In genomic region chr7:112202819-112203218, GRCh38 we compare ENCODE assay signal across 12 cellular contexts. TPM values are rescaled to one million over a fixed set of nuclear protein-coding genes. Genes with fewer than 3 reads are reported as not detected.
DNase-seq lines count a peak whose midpoint lies in the region; ATAC-seq and TF ChIP-seq lines count a peak whose summit lies in the region.
"Had no signal": no experiment of that assay in that cellular context is flagged by ENCODE, and none has a peak within 500 bp of the region (broad histone marks: within the 10 kb centered on the region; RNA-seq: fewer than 3 reads in every experiment).

No MANE protein-coding gene starts in this region.

- H3K4me1 ChIP-seq in left ventricle myocardium inferior = peaks cover 85% of the 10 kb centered on the region
- H3K4me1 ChIP-seq in thyroid gland = peaks cover 6 to 12% of the 10 kb centered on the region in 2 donors

- H3K27me3 Mint-ChIP-seq in activated naive CD4-positive, alpha-beta T cell treated with anti-CD3 and anti-CD28 coated beads, Interleukin-2, amount 10 ng/mL, durations not matched to agents 7 days and 5 days = peaks cover 47% of the 10 kb centered on the region
- no peaks in the 10 kb centered on the region for H3K27me3 Mint-ChIP-seq in mesothelial cell of epicardium (ENCODE audit: low read depth)

- H3K27ac Mint-ChIP-seq in activated naive CD4-positive, alpha-beta T cell treated with anti-CD3 and anti-CD28 coated beads, Interleukin-2, amount 10 ng/mL, durations not matched to agents 7 days and 5 days = no peak overlapping the region
- H3K27ac Mint-ChIP-seq in mesothelial cell of epicardium = no peak overlapping the region
- H3K27ac Mint-ChIP-seq: activated naive CD4-positive, alpha-beta T cell treated with anti-CD3 and anti-CD28 coated beads, Interleukin-2, amount 50 U/mL, for 72 hours had no signal

- TF ChIP-seq CTCF in left ventricle myocardium inferior (IDR thresholded peaks at IDR 0.05; ENCODE audit: borderline replicate concordance) = no peak
- TF ChIP-seq CTCF in thyroid gland (IDR thresholded peaks at IDR 0.05) = no peak
- TF ChIP-seq CTCF in mesothelial cell of epicardium (IDR thresholded peaks at IDR 0.05; ENCODE audit: unreplicated experiment) = no peak

- H3K27me3 ChIP-seq in left ventricle myocardium inferior (ENCODE audit: low read depth) (no peaks in the 10 kb centered on the region), thyroid gland (no peaks in the 10 kb centered on the region)

- TF ChIP-seq POLR2A in thyroid gland (IDR thresholded peaks at IDR 0.05) = no peak

- no peaks in the 10 kb centered on the region for H3K9me3 Mint-ChIP-seq in activated naive CD4-positive, alpha-beta T cell treated with anti-CD3 and anti-CD28 coated beads, Interleukin-2, amount 10 ng/mL, durations not matched to agents 7 days and 5 days
- H3K9me3 Mint-ChIP-seq in mesothelial cell of epicardium = no peaks in the 10 kb centered on the region
- H3K9me3 Mint-ChIP-seq: activated naive CD4-positive, alpha-beta T cell treated with anti-CD3 and anti-CD28 coated beads, Interleukin-2, amount 50 U/mL, for 72 hours had no signal

- no peak overlapping the region for H3K4me3 Mint-ChIP-seq in activated naive CD4-positive, alpha-beta T cell treated with anti-CD3 and anti-CD28 coated beads, Interleukin-2, amount 10 ng/mL, durations not matched to agents 7 days and 5 days
- no peak overlapping the region for H3K4me3 Mint-ChIP-seq in mesothelial cell of epicardium

- H3K9me3 ChIP-seq in left ventricle myocardium inferior (replicated peaks) (no peaks in the 10 kb centered on the region), thyroid gland (no peaks in the 10 kb centered on the region)
- H3K9me3 ChIP-seq: HAP-1 had no signal

- 16 to 29% methylated on average over 2 of the region's 2 CpGs for WGBS in thyroid gland, 2 donors

- intact Hi-C loops in left ventricle myocardium inferior (cut with micrococcal nuclease) = no loop called here
- intact Hi-C loops in thyroid gland (cut with DNase I) = loop anchor here (10.0 kb wide), 2 partner anchors 182 to 252 kb away; partner anchors contain the start of gene IFRD1

- no peak overlapping the region for H3K4me3 ChIP-seq in left ventricle myocardium inferior
- H3K4me3 ChIP-seq in thyroid gland (replicated peaks in 1 of 3) = no peak overlapping the region
- H3K4me3 ChIP-seq: HAP-1 had no signal

- H3K36me3 ChIP-seq in left ventricle myocardium inferior (no peaks in the 10 kb centered on the region), thyroid gland (no peaks in the 10 kb centered on the region)

- ATAC-seq in GM18519 (IDR thresholded peaks at IDR 0.05; ENCODE audit: low FRiP score, unreplicated experiment) = no peak
- ATAC-seq: activated naive CD4-positive, alpha-beta T cell treated with anti-CD3 and anti-CD28 coated beads, Interleukin-2, amount 50 U/mL, for 72 hours; Panc1 had no signal

- peaks cover 37% of the 10 kb centered on the region for H3K4me1 Mint-ChIP-seq in activated naive CD4-positive, alpha-beta T cell treated with anti-CD3 and anti-CD28 coated beads, Interleukin-2, amount 10 ng/mL, durations not matched to agents 7 days and 5 days
- peaks cover 33% of the 10 kb centered on the region for H3K4me1 Mint-ChIP-seq in mesothelial cell of epicardium

- H3K27ac ChIP-seq in left ventricle myocardium inferior (replicated peaks) (peak overlapping the region; percentile 2), thyroid gland (no peak overlapping the region)

- CTCF ChIA-PET in activated naive CD4-positive, alpha-beta T cell treated with anti-CD3 and anti-CD28 coated beads, Interleukin-2, amount 10 ng/mL, durations not matched to agents 7 days and 5 days (lab: Charles Lee) = no interaction called here

- no peaks in the 10 kb centered on the region for H3K36me3 Mint-ChIP-seq in activated naive CD4-positive, alpha-beta T cell treated with anti-CD3 and anti-CD28 coated beads, Interleukin-2, amount 10 ng/mL, durations not matched to agents 7 days and 5 days
- no peaks in the 10 kb centered on the region for H3K36me3 Mint-ChIP-seq in mesothelial cell of epicardium

- peak; percentile 26 for DNase-seq in activated naive CD4-positive, alpha-beta T cell treated with anti-CD3 and anti-CD28 coated beads, Interleukin-2, amount 50 U/mL, for 16 hours
- no peak for DNase-seq in activated naive CD4-positive, alpha-beta T cell treated with anti-CD3 and anti-CD28 coated beads, Interleukin-2, amount 10 ng/mL, durations not matched to agents 7 days and 5 days
- DNase-seq in RPMI8226 (peak; percentile 80), left ventricle myocardium inferior (no peak), thyroid gland (peak; percentile 42 to 57), mesothelial cell of epicardium (ENCODE audit: low spot score in 2 of 2, unreplicated experiment in 2 of 2) (no peak), NCI-H1930 (lab: John Stamatoyannopoulos, UW) (no peak)
- DNase-seq: EL had no signal

RNA-seq across cellular contexts. Expression of gene DOCK4, which starts 3.4 kb away (rescaled TPM):
- total RNA-seq in left ventricle myocardium inferior (15.2 TPM), thyroid gland (10 to 100 TPM; 14.0 to 48.1 (median 30.9) TPM), mesothelial cell of epicardium (27.7 to 29.4 TPM (median 28.9 TPM) in 3 replicates)

RNA-seq across cellular contexts. Expression of gene ZNF277, which starts 3.7 kb away (rescaled TPM):
- total RNA-seq in left ventricle myocardium inferior (14.6 TPM), thyroid gland (10 to 100 TPM; 28.4 to 45.4 (median 36.5) TPM), mesothelial cell of epicardium (22.3 to 25.4 TPM (median 23.7 TPM) in 3 replicates)

Comparison
In these comparisons a context has a peak if more than half of its experiments do, and no peak if none do; other contexts are left out.
1. DNase-seq: peak in activated naive CD4-positive, alpha-beta T cell treated with anti-CD3 and anti-CD28 coated beads, Interleukin-2, amount 50 U/mL, for 16 hours (single experiment), RPMI8226 (single experiment) and thyroid gland (2 of 2); none in activated naive CD4-positive, alpha-beta T cell treated with anti-CD3 and anti-CD28 coated beads, Interleukin-2, amount 10 ng/mL, durations not matched to agents 7 days and 5 days (single experiment), left ventricle myocardium inferior (single experiment), mesothelial cell of epicardium (0 of 2) and NCI-H1930 (0 of 2).